12 cellular contexts compared by ENCODE assay signal in the genomic region with DNA sequence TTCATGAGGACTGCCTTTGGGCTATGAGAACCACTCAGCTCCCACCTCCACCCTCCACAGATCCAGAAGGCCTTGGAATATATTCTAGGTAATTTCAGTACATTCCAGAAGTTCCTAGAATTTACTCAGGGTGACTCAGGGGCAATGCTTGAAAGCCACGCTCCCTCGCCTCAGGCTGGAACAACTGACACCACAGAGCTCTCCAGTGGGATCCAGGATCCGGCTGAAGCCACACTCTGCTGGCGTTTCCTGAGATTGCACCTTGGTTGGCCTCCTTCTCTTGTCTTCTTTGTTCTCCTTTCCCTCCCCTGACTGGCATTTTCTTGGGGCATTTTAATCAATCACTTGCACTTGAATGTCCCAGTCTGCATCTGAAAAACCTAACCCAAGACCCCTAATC.
DNase-seq lines count a peak whose midpoint lies in the region; ATAC-seq and TF ChIP-seq lines count a peak whose summit lies in the region.
"Had no signal": no experiment of that assay in that cellular context is flagged by ENCODE, and none has a peak within 500 bp of the region (broad histone marks: within the 10 kb centered on the region; RNA-seq: fewer than 3 reads in every experiment).

No MANE protein-coding gene starts in this region.

- no peak for ATAC-seq in GM21576 (IDR thresholded peaks at IDR 0.05; ENCODE audit: unreplicated experiment)
- ATAC-seq in activated CD8-positive, alpha-beta T cell treated with anti-CD3 and anti-CD28 coated beads, Interleukin-2, amount 10 ng/mL, durations not matched to agents 7 days and 5 days = no peak

- H3K4me2 ChIP-seq in hepatocyte = no peak overlapping the region

- H3K27ac Mint-ChIP-seq in activated CD4-positive, alpha-beta T cell treated with anti-CD3 and anti-CD28 coated beads, Interleukin-2, amount 10 ng/mL, durations not matched to agents 24 days and 14 days = no peak overlapping the region
- H3K27ac Mint-ChIP-seq in activated CD8-positive, alpha-beta T cell treated with anti-CD3 and anti-CD28 coated beads, Interleukin-2, amount 10 ng/mL, durations not matched to agents 7 days and 5 days = no peak overlapping the region
- H3K27ac Mint-ChIP-seq in activated CD4-positive, alpha-beta memory T cell treated with anti-CD3 and anti-CD28 coated beads for 36 hours = no peak overlapping the region
- no peak overlapping the region for H3K27ac Mint-ChIP-seq in activated CD4-positive, alpha-beta T cell treated with anti-CD3 and anti-CD28 coated beads, Interleukin-2, amount 10 ng/mL, durations not matched to agents 7 days and 5 days
- H3K27ac Mint-ChIP-seq: activated T-helper 2 cell treated with anti-CD3 and anti-CD28 coated beads, Interferon-gamma antibody, Interleukin-2, Interleukin-4, amounts not matched to agents 10 μg/mL and 5 μg/mL and 100 μg/mL, durations not matched to agents 14 hours and 24 hours and 36 hours had no signal

- CTCF ChIA-PET in activated CD8-positive, alpha-beta T cell treated with anti-CD3 and anti-CD28 coated beads, Interleukin-2, amount 10 ng/mL, durations not matched to agents 7 days and 5 days (lab: Charles Lee) = interaction anchor here (1.8 to 2.2 kb wide), 2 partner anchors 12 to 20 kb away, joined by 5 to 8 read pairs; no protein-coding TSS in a partner anchor
- CTCF ChIA-PET in activated CD4-positive, alpha-beta memory T cell treated with anti-CD3 and anti-CD28 coated beads for 36 hours (lab: Charles Lee) = interaction anchor here (1.9 kb wide), 1 partner anchor 20 kb away, joined by 6 read pairs; no protein-coding TSS in a partner anchor
- CTCF ChIA-PET in activated CD4-positive, alpha-beta T cell treated with anti-CD3 and anti-CD28 coated beads, Interleukin-2, amount 10 ng/mL, durations not matched to agents 7 days and 5 days (lab: Charles Lee) = interaction anchor here (1.3 kb wide), 1 partner anchor 13 kb away, joined by 3 read pairs; no protein-coding TSS in a partner anchor

- no peaks in the 10 kb centered on the region for H4K20me1 ChIP-seq in hepatocyte (ENCODE audit: insufficient read depth, poor library complexity, severe bottlenecking)

- no peak overlapping the region for H3K4me3 ChIP-seq in WERI-Rb-1 (ENCODE audit: low read depth, low read length)
- H3K4me3 ChIP-seq in hepatocyte = no peak overlapping the region
- H3K4me3 ChIP-seq: esophagus squamous epithelium, SK-N-MC had no signal

- intact Hi-C loops in activated CD4-positive, alpha-beta T cell treated with anti-CD3 and anti-CD28 coated beads, Interleukin-2, amount 10 ng/mL, durations not matched to agents 24 days and 14 days (cut with micrococcal nuclease) = no loop called here
- intact Hi-C loops in activated CD4-positive, alpha-beta memory T cell treated with anti-CD3 and anti-CD28 coated beads for 36 hours (cut with micrococcal nuclease) = no loop called here

- no peaks in the 10 kb centered on the region for H3K4me1 ChIP-seq in hepatocyte (ENCODE audit: insufficient read depth)
- H3K4me1 ChIP-seq: esophagus squamous epithelium had no signal

- H3K36me3 ChIP-seq in WERI-Rb-1 (no peaks in the 10 kb centered on the region), hepatocyte (replicated peaks; ENCODE audit: insufficient read depth, low read depth) (no peaks in the 10 kb centered on the region)
- H3K36me3 ChIP-seq: esophagus squamous epithelium, neutrophil had no signal

- POLR2A ChIA-PET in activated CD8-positive, alpha-beta T cell treated with anti-CD3 and anti-CD28 coated beads, Interleukin-2, amount 10 ng/mL, durations not matched to agents 7 days and 5 days (lab: Charles Lee) = no interaction called here
- POLR2A ChIA-PET in activated CD4-positive, alpha-beta memory T cell treated with anti-CD3 and anti-CD28 coated beads for 36 hours (lab: Charles Lee) = no interaction called here
- POLR2A ChIA-PET in activated CD4-positive, alpha-beta T cell treated with anti-CD3 and anti-CD28 coated beads, Interleukin-2, amount 10 ng/mL, durations not matched to agents 7 days and 5 days (lab: Charles Lee) = no interaction called here

- peaks cover 2% of the 10 kb centered on the region for H3K4me1 Mint-ChIP-seq in activated CD4-positive, alpha-beta T cell treated with anti-CD3 and anti-CD28 coated beads, Interleukin-2, amount 10 ng/mL, durations not matched to agents 24 days and 14 days
- H3K4me1 Mint-ChIP-seq in activated CD8-positive, alpha-beta T cell treated with anti-CD3 and anti-CD28 coated beads, Interleukin-2, amount 10 ng/mL, durations not matched to agents 7 days and 5 days (ENCODE audit: low read depth) = no peaks in the 10 kb centered on the region
- H3K4me1 Mint-ChIP-seq in activated CD4-positive, alpha-beta memory T cell treated with anti-CD3 and anti-CD28 coated beads for 36 hours (ENCODE audit: low read depth) = no peaks in the 10 kb centered on the region
- H3K4me1 Mint-ChIP-seq in activated CD4-positive, alpha-beta T cell treated with anti-CD3 and anti-CD28 coated beads, Interleukin-2, amount 10 ng/mL, durations not matched to agents 7 days and 5 days = no peaks in the 10 kb centered on the region

- H3K27me3 ChIP-seq in WERI-Rb-1 (ENCODE audit: insufficient read depth, low read depth, severe bottlenecking) = no peaks in the 10 kb centered on the region
- no peaks in the 10 kb centered on the region for H3K27me3 ChIP-seq in hepatocyte
- H3K27me3 ChIP-seq: neutrophil had no signal

- peaks cover 14% of the 10 kb centered on the region for H3K27me3 Mint-ChIP-seq in activated CD4-positive, alpha-beta T cell treated with anti-CD3 and anti-CD28 coated beads, Interleukin-2, amount 10 ng/mL, durations not matched to agents 24 days and 14 days
- peaks cover 17% of the 10 kb centered on the region for H3K27me3 Mint-ChIP-seq in activated CD8-positive, alpha-beta T cell treated with anti-CD3 and anti-CD28 coated beads, Interleukin-2, amount 10 ng/mL, durations not matched to agents 7 days and 5 days (ENCODE audit: low read depth)
- H3K27me3 Mint-ChIP-seq in activated CD4-positive, alpha-beta memory T cell treated with anti-CD3 and anti-CD28 coated beads for 36 hours = peaks cover 23% of the 10 kb centered on the region
- peaks cover 18% of the 10 kb centered on the region for H3K27me3 Mint-ChIP-seq in activated CD4-positive, alpha-beta T cell treated with anti-CD3 and anti-CD28 coated beads, Interleukin-2, amount 10 ng/mL, durations not matched to agents 7 days and 5 days

- peak; percentile 15 for DNase-seq in activated CD4-positive, alpha-beta T cell treated with anti-CD3 and anti-CD28 coated beads, Interleukin-2, amount 10 ng/mL, durations not matched to agents 24 days and 14 days
- DNase-seq in activated CD4-positive, alpha-beta T cell treated with anti-CD3 and anti-CD28 coated beads, Interleukin-2, amount 50 U/mL, for 4 hours = no peak
- DNase-seq in WERI-Rb-1 (no peak), hepatocyte (ENCODE audit: low spot score) (peak; percentile 66)
- DNase-seq in activated CD8-positive, alpha-beta T cell treated with anti-CD3 and anti-CD28 coated beads, Interleukin-2, amount 10 ng/mL, durations not matched to agents 7 days and 5 days = no peak
- DNase-seq in activated CD4-positive, alpha-beta memory T cell treated with anti-CD3 and anti-CD28 coated beads for 36 hours = no peak
- DNase-seq in activated CD4-positive, alpha-beta T cell treated with anti-CD3 and anti-CD28 coated beads, Interleukin-2, amount 10 ng/mL, durations not matched to agents 7 days and 5 days = no peak
- DNase-seq: esophagus squamous epithelium had no signal

- H3K36me3 Mint-ChIP-seq in activated CD4-positive, alpha-beta T cell treated with anti-CD3 and anti-CD28 coated beads, Interleukin-2, amount 10 ng/mL, durations not matched to agents 24 days and 14 days (ENCODE audit: low read depth) = no peaks in the 10 kb centered on the region
- no peaks in the 10 kb centered on the region for H3K36me3 Mint-ChIP-seq in activated CD8-positive, alpha-beta T cell treated with anti-CD3 and anti-CD28 coated beads, Interleukin-2, amount 10 ng/mL, durations not matched to agents 7 days and 5 days (ENCODE audit: low read depth)
- no peaks in the 10 kb centered on the region for H3K36me3 Mint-ChIP-seq in activated CD4-positive, alpha-beta memory T cell treated with anti-CD3 and anti-CD28 coated beads for 36 hours
- H3K36me3 Mint-ChIP-seq in activated CD4-positive, alpha-beta T cell treated with anti-CD3 and anti-CD28 coated beads, Interleukin-2, amount 10 ng/mL, durations not matched to agents 7 days and 5 days (ENCODE audit: low read depth) = no peaks in the 10 kb centered on the region

- 0 out of 2 replicates have a peak, but pooled peaks have one; percentile 14 for TF ChIP-seq CTCF in WERI-Rb-1 (IDR thresholded peaks at IDR 0.05; ENCODE audit: low read depth, low read length)
- TF ChIP-seq CTCF in hepatocyte (IDR thresholded peaks at IDR 0.05; ENCODE audit: poor library complexity) = peak; percentile 25

- no peak overlapping the region for H3K4me3 Mint-ChIP-seq in activated CD4-positive, alpha-beta T cell treated with anti-CD3 and anti-CD28 coated beads, Interleukin-2, amount 10 ng/mL, durations not matched to agents 24 days and 14 days
- no peak overlapping the region for H3K4me3 Mint-ChIP-seq in activated CD8-positive, alpha-beta T cell treated with anti-CD3 and anti-CD28 coated beads, Interleukin-2, amount 10 ng/mL, durations not matched to agents 7 days and 5 days
- no peak overlapping the region for H3K4me3 Mint-ChIP-seq in activated CD4-positive, alpha-beta memory T cell treated with anti-CD3 and anti-CD28 coated beads for 36 hours
- H3K4me3 Mint-ChIP-seq in activated CD4-positive, alpha-beta T cell treated with anti-CD3 and anti-CD28 coated beads, Interleukin-2, amount 10 ng/mL, durations not matched to agents 7 days and 5 days = no peak overlapping the region

- no peaks in the 10 kb centered on the region for H3K9me3 Mint-ChIP-seq in activated CD4-positive, alpha-beta T cell treated with anti-CD3 and anti-CD28 coated beads, Interleukin-2, amount 10 ng/mL, durations not matched to agents 24 days and 14 days
- H3K9me3 Mint-ChIP-seq in activated CD8-positive, alpha-beta T cell treated with anti-CD3 and anti-CD28 coated beads, Interleukin-2, amount 10 ng/mL, durations not matched to agents 7 days and 5 days (ENCODE audit: insufficient read depth) = no peaks in the 10 kb centered on the region
- H3K9me3 Mint-ChIP-seq in activated CD4-positive, alpha-beta memory T cell treated with anti-CD3 and anti-CD28 coated beads for 36 hours = no peaks in the 10 kb centered on the region
- H3K9me3 Mint-ChIP-seq in activated CD4-positive, alpha-beta T cell treated with anti-CD3 and anti-CD28 coated beads, Interleukin-2, amount 10 ng/mL, durations not matched to agents 7 days and 5 days = no peaks in the 10 kb centered on the region
- H3K9me3 Mint-ChIP-seq: activated T-helper 2 cell treated with anti-CD3 and anti-CD28 coated beads, Interferon-gamma antibody, Interleukin-2, Interleukin-4, amounts not matched to agents 10 μg/mL and 5 μg/mL and 100 μg/mL, durations not matched to agents 14 hours and 24 hours and 36 hours had no signal

- H3K9me3 ChIP-seq in WERI-Rb-1 (ENCODE audit: severe bottlenecking) = no peaks in the 10 kb centered on the region
- H3K9me3 ChIP-seq in hepatocyte (ENCODE audit: low read depth) = no peaks in the 10 kb centered on the region
- H3K9me3 ChIP-seq: esophagus squamous epithelium, neutrophil had no signal

- H3K27ac ChIP-seq in WERI-Rb-1 (no peak overlapping the region), hepatocyte (no peak overlapping the region)
- H3K27ac ChIP-seq: esophagus squamous epithelium, neutrophil, SK-N-MC had no signal

- 50% methylated on average over 4 of the region's 4 CpGs for WGBS in hepatocyte (ENCODE audit: low lambda C conversion rate, missing lambda C conversion rate)

- no peak overlapping the region for H2AFZ ChIP-seq in hepatocyte

- H3K79me2 ChIP-seq in hepatocyte = no peaks in the 10 kb centered on the region

- no peaks in the 10 kb centered on the region for H3K9me2 ChIP-seq in hepatocyte (replicated peaks; ENCODE audit: insufficient read depth)

Comparison
In these comparisons a context has a peak if more than half of its experiments do, and no peak if none do; other contexts are left out.
1. DNase-seq: peak in activated CD4-positive, alpha-beta T cell treated with anti-CD3 and anti-CD28 coated beads, Interleukin-2, amount 10 ng/mL, durations not matched to agents 24 days and 14 days (single experiment) and hepatocyte (single experiment); none in activated CD4-positive, alpha-beta T cell treated with anti-CD3 and anti-CD28 coated beads, Interleukin-2, amount 50 U/mL, for 4 hours (0 of 2), WERI-Rb-1 (single experiment), activated CD8-positive, alpha-beta T cell treated with anti-CD3 and anti-CD28 coated beads, Interleukin-2, amount 10 ng/mL, durations not matched to agents 7 days and 5 days (single experiment), activated CD4-positive, alpha-beta memory T cell treated with anti-CD3 and anti-CD28 coated beads for 36 hours (single experiment) and activated CD4-positive, alpha-beta T cell treated with anti-CD3 and anti-CD28 coated beads, Interleukin-2, amount 10 ng/mL, durations not matched to agents 7 days and 5 days (single experiment).